In the genomic region with DNA sequence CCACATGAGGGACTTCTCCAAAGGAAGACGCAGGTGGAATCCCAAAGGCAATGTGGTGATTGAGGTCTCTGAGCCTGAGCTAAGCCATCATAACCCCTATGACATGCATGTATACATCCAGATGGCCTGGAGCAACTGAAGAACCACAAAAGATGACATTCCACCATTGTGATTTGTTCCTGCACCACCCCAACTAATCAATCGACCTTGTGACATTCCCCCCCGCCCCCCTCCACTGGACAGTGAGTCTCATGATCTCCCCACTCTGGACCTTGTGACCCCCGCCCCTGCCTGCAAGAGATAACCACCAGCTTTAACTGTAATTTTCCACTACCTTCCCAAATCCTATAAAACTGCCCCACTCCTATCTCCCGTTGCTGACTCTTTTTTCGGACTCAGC, we compare ENCODE assay signal across 24 cellular contexts.
"Had no signal": no experiment of that assay in that cellular context is flagged by ENCODE, and none has a peak within 500 bp of the region (broad histone marks: within the 10 kb centered on the region; RNA-seq: fewer than 3 reads in every experiment).

No MANE protein-coding gene starts in this region.

- H3K4me3 ChIP-seq: colonic mucosa, lower lobe of right lung, ovary, psoas muscle, skin epidermis, spleen, testis, tibial artery, upper lobe of left lung had no signal

- H3K27ac ChIP-seq: colonic mucosa, lower lobe of right lung, ovary, psoas muscle, spleen, testis, tibial artery, upper lobe of left lung had no signal

- DNase-seq: colonic mucosa; effector CD8-positive, alpha-beta T cell; hypothalamus; left ventricle myocardium superior; lower lobe of right lung; natural killer cell; occipital lobe; ovary; posterior cingulate gyrus; psoas muscle; right cardiac atrium; spleen; stimulated activated CD4-positive, alpha-beta T cell treated with anti-CD3 and anti-CD28 coated beads, Interleukin-4, amount 100 ng/mL, for 4 hours; stimulated activated naive CD4-positive, alpha-beta T cell; substantia nigra; testis; tibial artery; upper lobe of left lung had no signal

- H3K27me3 ChIP-seq: colonic mucosa, ovary, spleen, testis, tibial artery, upper lobe of left lung had no signal

- H3K27ac Mint-ChIP-seq: dendritic cell treated with granulocyte-macrophage colony-stimulating factor and Interleukin-4, amounts not matched to agents 40 ng/mL and 50 ng/mL, for 4 days had no signal

- H3K4me3 Mint-ChIP-seq: dendritic cell treated with granulocyte-macrophage colony-stimulating factor and Interleukin-4, amounts not matched to agents 40 ng/mL and 50 ng/mL, for 4 days; memory B cell; natural killer cell had no signal

- H3K9me3 ChIP-seq: colonic mucosa, ovary, testis, upper lobe of left lung had no signal

- H3K4me1 ChIP-seq: colonic mucosa, psoas muscle, testis, upper lobe of left lung had no signal

- H3K27me3 Mint-ChIP-seq: dendritic cell treated with granulocyte-macrophage colony-stimulating factor and Interleukin-4, amounts not matched to agents 40 ng/mL and 50 ng/mL, for 4 days; memory B cell had no signal

- FAIRE-seq: frontal cortex, keratinocyte, urothelium cell line had no signal

- H3K36me3 ChIP-seq: colonic mucosa, lower lobe of right lung, ovary, tibial artery, upper lobe of left lung had no signal

- ATAC-seq: lower lobe of right lung, natural killer cell, psoas muscle had no signal
